Comparison of ENCODE assay signal across 1 cellular context in the genomic region with DNA sequence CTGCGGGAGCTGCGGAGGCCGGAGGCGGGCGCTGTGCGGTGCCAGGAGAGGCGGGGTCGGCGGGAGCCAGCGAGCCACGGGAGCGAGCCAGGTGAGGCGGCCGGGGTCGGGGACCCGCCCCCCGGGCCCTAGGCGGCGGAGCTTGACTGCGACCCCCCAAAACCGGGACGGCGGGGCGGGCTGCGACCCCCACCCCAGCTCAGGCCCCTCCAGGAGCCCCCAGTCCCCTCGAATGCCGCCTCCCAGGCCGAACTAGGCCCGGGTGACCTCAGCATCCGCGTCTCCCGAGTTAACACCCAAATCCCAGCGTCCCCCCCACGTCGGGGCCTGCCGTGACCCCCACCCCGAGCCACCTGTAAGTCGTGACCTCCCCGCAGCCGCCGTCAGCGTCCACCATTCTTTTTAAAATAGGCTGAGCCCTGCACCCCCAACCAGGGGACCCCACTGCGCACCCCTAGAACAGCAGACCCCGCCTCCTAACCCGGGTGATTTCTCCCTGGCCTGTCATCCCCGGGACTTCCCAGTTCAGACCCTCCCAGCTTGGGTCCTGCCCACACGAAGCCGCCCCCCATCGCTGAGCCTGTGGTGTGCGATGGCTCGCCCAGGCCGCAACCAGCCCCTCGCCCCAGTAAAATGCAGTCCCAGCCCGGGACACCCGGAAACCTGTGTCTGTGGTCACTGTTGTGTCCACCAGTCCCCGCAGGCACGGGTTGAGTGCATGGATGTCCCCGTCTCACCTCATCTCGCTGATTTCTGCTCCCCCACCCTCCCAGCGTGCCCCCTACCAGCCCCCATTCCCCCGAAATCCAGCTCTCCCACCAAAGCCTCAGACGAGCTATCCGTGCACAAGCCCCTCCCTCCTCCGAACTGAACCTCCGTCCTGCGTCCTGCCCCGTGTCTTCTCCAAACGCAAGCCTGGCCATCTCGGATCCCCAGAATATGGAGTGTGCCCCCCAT.
A peak's percentile ranks its signal among the peaks of the same experiment; 100 is the strongest.
TF ChIP-seq lines count a peak whose summit lies in the region.

No MANE protein-coding gene starts in this region.

TF ChIP-seq in HepG2, 621 proteins besides CTCF, POLR2A, EP300 and RAD21:
- TF ChIP-seq, protein P1, sequence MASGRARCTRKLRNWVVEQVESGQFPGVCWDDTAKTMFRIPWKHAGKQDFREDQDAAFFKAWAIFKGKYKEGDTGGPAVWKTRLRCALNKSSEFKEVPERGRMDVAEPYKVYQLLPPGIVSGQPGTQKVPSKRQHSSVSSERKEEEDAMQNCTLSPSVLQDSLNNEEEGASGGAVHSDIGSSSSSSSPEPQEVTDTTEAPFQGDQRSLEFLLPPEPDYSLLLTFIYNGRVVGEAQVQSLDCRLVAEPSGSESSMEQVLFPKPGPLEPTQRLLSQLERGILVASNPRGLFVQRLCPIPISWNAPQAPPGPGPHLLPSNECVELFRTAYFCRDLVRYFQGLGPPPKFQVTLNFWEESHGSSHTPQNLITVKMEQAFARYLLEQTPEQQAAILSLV (CRISPR knock-in tag; IDR thresholded peaks at IDR 0.05; ENCODE audit: borderline replicate concordance): 0 out of 2 replicates have a peak, but pooled peaks have one; percentile 19
- TF ChIP-seq, protein P2, sequence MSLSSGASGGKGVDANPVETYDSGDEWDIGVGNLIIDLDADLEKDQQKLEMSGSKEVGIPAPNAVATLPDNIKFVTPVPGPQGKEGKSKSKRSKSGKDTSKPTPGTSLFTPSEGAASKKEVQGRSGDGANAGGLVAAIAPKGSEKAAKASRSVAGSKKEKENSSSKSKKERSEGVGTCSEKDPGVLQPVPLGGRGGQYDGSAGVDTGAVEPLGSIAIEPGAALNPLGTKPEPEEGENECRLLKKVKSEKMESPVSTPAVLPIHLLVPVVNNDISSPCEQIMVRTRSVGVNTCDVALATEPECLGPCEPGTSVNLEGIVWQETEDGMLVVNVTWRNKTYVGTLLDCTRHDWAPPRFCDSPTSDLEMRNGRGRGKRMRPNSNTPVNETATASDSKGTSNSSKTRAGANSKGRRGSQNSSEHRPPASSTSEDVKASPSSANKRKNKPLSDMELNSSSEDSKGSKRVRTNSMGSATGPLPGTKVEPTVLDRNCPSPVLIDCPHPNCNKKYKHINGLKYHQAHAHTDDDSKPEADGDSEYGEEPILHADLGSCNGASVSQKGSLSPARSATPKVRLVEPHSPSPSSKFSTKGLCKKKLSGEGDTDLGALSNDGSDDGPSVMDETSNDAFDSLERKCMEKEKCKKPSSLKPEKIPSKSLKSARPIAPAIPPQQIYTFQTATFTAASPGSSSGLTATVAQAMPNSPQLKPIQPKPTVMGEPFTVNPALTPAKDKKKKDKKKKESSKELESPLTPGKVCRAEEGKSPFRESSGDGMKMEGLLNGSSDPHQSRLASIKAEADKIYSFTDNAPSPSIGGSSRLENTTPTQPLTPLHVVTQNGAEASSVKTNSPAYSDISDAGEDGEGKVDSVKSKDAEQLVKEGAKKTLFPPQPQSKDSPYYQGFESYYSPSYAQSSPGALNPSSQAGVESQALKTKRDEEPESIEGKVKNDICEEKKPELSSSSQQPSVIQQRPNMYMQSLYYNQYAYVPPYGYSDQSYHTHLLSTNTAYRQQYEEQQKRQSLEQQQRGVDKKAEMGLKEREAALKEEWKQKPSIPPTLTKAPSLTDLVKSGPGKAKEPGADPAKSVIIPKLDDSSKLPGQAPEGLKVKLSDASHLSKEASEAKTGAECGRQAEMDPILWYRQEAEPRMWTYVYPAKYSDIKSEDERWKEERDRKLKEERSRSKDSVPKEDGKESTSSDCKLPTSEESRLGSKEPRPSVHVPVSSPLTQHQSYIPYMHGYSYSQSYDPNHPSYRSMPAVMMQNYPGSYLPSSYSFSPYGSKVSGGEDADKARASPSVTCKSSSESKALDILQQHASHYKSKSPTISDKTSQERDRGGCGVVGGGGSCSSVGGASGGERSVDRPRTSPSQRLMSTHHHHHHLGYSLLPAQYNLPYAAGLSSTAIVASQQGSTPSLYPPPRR (CRISPR knock-in tag; IDR thresholded peaks at IDR 0.05; ENCODE audit: borderline replicate concordance): 0 out of 2 replicates have a peak, but pooled peaks have one; percentile 10
- TF ChIP-seq, protein P3, sequence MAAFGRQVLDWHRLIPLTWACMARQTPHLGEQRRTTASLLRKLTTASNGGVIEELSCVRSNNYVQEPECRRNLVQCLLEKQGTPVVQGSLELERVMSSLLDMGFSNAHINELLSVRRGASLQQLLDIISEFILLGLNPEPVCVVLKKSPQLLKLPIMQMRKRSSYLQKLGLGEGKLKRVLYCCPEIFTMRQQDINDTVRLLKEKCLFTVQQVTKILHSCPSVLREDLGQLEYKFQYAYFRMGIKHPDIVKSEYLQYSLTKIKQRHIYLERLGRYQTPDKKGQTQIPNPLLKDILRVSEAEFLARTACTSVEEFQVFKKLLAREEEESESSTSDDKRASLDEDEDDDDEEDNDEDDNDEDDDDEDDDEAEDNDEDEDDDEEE (CRISPR knock-in tag; IDR thresholded peaks at IDR 0.05): 0 out of 2 replicates have a peak, but pooled peaks have one; percentile 12
- TF ChIP-seq ZNF451 (CRISPR knock-in tag; IDR thresholded peaks at IDR 0.05) (0 out of 2 replicates have a peak, but pooled peaks have one; percentile 10), PCBP1 (IDR thresholded peaks at IDR 0.05; ENCODE audit: borderline replicate concordance, low read depth, low read length) (0 out of 2 replicates have a peak, but pooled peaks have one; percentile 70), CBX5 (CRISPR knock-in tag; IDR thresholded peaks at IDR 0.05; ENCODE audit: borderline replicate concordance) (no peak), KLF12 (CRISPR knock-in tag; IDR thresholded peaks at IDR 0.05; ENCODE audit: borderline replicate concordance) (0 out of 2 replicates have a peak, but pooled peaks have one; percentile 5), RFXAP (CRISPR knock-in tag; IDR thresholded peaks at IDR 0.05; ENCODE audit: borderline replicate concordance) (0 out of 2 replicates have a peak, but pooled peaks have one; percentile 0), RBFOX2 (IDR thresholded peaks at IDR 0.05; ENCODE audit: low read depth, low read length) (peak; percentile 74; the same call in 1 of the 2 replicates), POGZ (CRISPR knock-in tag; IDR thresholded peaks at IDR 0.05) (no peak), ZNF558 (CRISPR knock-in tag; IDR thresholded peaks at IDR 0.05; ENCODE audit: borderline replicate concordance) (0 out of 2 replicates have a peak, but pooled peaks have one; percentile 19), MAF1 (CRISPR knock-in tag; IDR thresholded peaks at IDR 0.05; ENCODE audit: borderline replicate concordance) (0 out of 2 replicates have a peak, but pooled peaks have one; percentile 6), SMARCC2 (IDR thresholded peaks at IDR 0.05) (no peak), ZNF790 (CRISPR knock-in tag; IDR thresholded peaks at IDR 0.05; ENCODE audit: borderline replicate concordance) (peak; percentile 63; the same call in 1 of the 2 replicates), FOXC1 (CRISPR knock-in tag; IDR thresholded peaks at IDR 0.05; ENCODE audit: borderline replicate concordance) (0 out of 2 replicates have a peak, but pooled peaks have one; percentile 8), ZNF329 (CRISPR knock-in tag; IDR thresholded peaks at IDR 0.05; ENCODE audit: low read depth) (no peak), ZNF709 (CRISPR knock-in tag; IDR thresholded peaks at IDR 0.05) (peak; percentile 20; the same call in 1 of the 2 replicates), U2AF1 (optimal IDR thresholded peaks at IDR 0.05; ENCODE audit: low read depth, low read length) (no peak), RNF2 (conservative IDR thresholded peaks at IDR 0.05; ENCODE audit: low read depth) (no peak), ZFY (CRISPR knock-in tag; IDR thresholded peaks at IDR 0.05) (peak; percentile 76; the same call in 1 of the 2 replicates), GABPB1 (CRISPR knock-in tag; IDR thresholded peaks at IDR 0.05) (0 out of 2 replicates have a peak, but pooled peaks have one; percentile 28), ZNF20 (CRISPR knock-in tag; IDR thresholded peaks at IDR 0.05) (no peak), ZFX (CRISPR knock-in tag; IDR thresholded peaks at IDR 0.05; ENCODE audit: low read depth) (0 out of 2 replicates have a peak, but pooled peaks have one; percentile 18)
- TF ChIP-seq, protein P4, sequence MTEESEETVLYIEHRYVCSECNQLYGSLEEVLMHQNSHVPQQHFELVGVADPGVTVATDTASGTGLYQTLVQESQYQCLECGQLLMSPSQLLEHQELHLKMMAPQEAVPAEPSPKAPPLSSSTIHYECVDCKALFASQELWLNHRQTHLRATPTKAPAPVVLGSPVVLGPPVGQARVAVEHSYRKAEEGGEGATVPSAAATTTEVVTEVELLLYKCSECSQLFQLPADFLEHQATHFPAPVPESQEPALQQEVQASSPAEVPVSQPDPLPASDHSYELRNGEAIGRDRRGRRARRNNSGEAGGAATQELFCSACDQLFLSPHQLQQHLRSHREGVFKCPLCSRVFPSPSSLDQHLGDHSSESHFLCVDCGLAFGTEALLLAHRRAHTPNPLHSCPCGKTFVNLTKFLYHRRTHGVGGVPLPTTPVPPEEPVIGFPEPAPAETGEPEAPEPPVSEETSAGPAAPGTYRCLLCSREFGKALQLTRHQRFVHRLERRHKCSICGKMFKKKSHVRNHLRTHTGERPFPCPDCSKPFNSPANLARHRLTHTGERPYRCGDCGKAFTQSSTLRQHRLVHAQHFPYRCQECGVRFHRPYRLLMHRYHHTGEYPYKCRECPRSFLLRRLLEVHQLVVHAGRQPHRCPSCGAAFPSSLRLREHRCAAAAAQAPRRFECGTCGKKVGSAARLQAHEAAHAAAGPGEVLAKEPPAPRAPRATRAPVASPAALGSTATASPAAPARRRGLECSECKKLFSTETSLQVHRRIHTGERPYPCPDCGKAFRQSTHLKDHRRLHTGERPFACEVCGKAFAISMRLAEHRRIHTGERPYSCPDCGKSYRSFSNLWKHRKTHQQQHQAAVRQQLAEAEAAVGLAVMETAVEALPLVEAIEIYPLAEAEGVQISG (CRISPR knock-in tag; IDR thresholded peaks at IDR 0.05): no peak
- TF ChIP-seq, protein P5, sequence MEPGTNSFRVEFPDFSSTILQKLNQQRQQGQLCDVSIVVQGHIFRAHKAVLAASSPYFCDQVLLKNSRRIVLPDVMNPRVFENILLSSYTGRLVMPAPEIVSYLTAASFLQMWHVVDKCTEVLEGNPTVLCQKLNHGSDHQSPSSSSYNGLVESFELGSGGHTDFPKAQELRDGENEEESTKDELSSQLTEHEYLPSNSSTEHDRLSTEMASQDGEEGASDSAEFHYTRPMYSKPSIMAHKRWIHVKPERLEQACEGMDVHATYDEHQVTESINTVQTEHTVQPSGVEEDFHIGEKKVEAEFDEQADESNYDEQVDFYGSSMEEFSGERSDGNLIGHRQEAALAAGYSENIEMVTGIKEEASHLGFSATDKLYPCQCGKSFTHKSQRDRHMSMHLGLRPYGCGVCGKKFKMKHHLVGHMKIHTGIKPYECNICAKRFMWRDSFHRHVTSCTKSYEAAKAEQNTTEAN (CRISPR knock-in tag; conservative IDR thresholded peaks at IDR 0.05): peak; percentile 37; the same call in 1 of the 2 replicates
- TF ChIP-seq, protein P6, sequence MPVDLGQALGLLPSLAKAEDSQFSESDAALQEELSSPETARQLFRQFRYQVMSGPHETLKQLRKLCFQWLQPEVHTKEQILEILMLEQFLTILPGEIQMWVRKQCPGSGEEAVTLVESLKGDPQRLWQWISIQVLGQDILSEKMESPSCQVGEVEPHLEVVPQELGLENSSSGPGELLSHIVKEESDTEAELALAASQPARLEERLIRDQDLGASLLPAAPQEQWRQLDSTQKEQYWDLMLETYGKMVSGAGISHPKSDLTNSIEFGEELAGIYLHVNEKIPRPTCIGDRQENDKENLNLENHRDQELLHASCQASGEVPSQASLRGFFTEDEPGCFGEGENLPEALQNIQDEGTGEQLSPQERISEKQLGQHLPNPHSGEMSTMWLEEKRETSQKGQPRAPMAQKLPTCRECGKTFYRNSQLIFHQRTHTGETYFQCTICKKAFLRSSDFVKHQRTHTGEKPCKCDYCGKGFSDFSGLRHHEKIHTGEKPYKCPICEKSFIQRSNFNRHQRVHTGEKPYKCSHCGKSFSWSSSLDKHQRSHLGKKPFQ (CRISPR knock-in tag; IDR thresholded peaks at IDR 0.05; ENCODE audit: insufficient replicate concordance): no peak
- TF ChIP-seq, protein P7, sequence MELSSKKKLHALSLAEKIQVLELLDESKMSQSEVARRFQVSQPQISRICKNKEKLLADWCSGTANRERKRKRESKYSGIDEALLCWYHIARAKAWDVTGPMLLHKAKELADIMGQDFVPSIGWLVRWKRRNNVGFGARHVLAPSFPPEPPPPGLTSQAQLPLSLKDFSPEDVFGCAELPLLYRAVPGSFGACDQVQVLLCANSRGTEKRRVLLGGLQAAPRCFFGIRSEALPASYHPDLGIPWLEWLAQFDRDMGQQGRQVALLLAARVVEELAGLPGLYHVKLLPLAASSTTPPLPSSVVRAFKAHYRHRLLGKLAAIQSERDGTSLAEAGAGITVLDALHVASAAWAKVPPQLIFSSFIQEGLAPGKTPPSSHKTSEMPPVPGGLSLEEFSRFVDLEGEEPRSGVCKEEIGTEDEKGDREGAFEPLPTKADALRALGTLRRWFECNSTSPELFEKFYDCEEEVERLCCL (CRISPR knock-in tag; IDR thresholded peaks at IDR 0.05; ENCODE audit: borderline replicate concordance): no peak
- TF ChIP-seq, protein P8, sequence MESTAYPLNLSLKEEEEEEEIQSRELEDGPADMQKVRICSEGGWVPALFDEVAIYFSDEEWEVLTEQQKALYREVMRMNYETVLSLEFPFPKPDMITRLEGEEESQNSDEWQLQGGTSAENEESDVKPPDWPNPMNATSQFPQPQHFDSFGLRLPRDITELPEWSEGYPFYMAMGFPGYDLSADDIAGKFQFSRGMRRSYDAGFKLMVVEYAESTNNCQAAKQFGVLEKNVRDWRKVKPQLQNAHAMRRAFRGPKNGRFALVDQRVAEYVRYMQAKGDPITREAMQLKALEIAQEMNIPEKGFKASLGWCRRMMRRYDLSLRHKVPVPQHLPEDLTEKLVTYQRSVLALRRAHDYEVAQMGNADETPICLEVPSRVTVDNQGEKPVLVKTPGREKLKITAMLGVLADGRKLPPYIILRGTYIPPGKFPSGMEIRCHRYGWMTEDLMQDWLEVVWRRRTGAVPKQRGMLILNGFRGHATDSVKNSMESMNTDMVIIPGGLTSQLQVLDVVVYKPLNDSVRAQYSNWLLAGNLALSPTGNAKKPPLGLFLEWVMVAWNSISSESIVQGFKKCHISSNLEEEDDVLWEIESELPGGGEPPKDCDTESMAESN (CRISPR knock-in tag; conservative IDR thresholded peaks at IDR 0.05): peak; percentile 6; the same call in 1 of the 2 replicates
